8 cellular contexts compared by ENCODE assay signal in the genomic region with DNA sequence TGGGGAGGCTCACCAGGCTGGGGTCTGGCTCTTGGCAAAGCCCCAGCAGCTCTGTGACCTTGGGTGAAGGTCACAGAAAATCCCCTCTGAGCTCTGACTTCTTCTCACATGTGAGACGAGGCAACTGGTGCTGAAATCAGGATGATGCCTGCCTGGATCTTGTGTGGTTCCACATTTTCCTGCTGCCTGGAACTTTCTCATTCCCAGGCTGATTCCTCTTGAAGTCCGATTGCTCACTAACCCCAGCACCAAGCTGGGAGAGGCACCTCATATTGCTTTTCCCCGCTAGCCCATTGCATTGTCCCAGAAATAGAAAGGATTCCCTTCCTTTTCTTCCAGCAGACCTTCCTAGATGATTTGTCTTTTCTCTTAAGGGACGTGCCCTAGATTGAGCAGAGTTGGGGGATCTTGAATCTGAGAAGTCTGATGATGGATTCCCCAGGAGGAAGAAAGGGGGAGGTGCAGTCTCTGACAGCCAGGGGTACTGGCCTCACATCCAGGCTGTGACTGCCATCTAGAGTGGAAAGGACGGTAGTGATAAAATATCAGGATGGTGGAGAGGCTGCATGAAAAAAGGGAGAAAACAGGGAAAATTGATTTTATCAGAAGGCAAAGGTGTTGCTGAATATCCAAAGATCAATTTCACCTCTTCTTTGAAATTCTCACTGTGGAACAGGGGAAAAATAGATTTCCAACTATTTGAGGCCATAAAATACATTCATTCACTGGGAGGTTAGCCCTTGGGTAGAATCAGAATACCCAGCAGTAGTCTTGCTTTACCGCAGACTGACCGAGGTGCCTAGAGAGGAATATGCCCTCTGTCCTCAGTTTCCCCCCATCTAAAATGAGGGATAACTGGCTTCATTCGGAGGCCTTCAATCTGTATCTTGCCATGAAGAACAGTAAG.
DNase-seq lines count a peak whose midpoint lies in the region; ATAC-seq and TF ChIP-seq lines count a peak whose summit lies in the region.

No MANE protein-coding gene starts in this region.

- 47% methylated on average over 8 of the region's 8 CpGs for WGBS in smooth muscle cell (ENCODE audit: low lambda C conversion rate)

- H3K79me2 ChIP-seq in smooth muscle cell (ENCODE audit: low read depth) = no peaks in the 10 kb centered on the region

- no peak overlapping the region for H3K9ac ChIP-seq in smooth muscle cell (ENCODE audit: low read depth)

- H4K20me1 ChIP-seq in smooth muscle cell (ENCODE audit: low read depth) = peaks cover 55% of the 10 kb centered on the region

- ATAC-seq in GM21528 (IDR thresholded peaks at IDR 0.05; ENCODE audit: low FRiP score, unreplicated experiment) = peak; percentile 86

- no peaks in the 10 kb centered on the region for H3K36me3 ChIP-seq in smooth muscle cell (ENCODE audit: low read depth)

- in situ Hi-C loops in T47D (cut with HindIII; ENCODE audit: low pct_unique_long_range_greater_than_20kb, low sequenced_read_pairs) = no loop called here

- H2AFZ ChIP-seq in smooth muscle cell (ENCODE audit: low read depth) = no peak overlapping the region

- DNase-seq in DMS53 (lab: John Stamatoyannopoulos, UW) (peak; percentile 73), DMS53 treated with DMSO at 0.1 percent for 48 hours (lab: John Stamatoyannopoulos, UW; ENCODE audit: unreplicated experiment) (no peak), Kasumi-1 (lab: John Stamatoyannopoulos, UW) (peak; percentile 87 to 89), SK-N-DZ (ENCODE audit: low spot score) (peak; percentile 76), T47D (ENCODE audit: low read depth in 1 of 2, low spot score in 1 of 2) (peak; percentile 71 to 72), iPS-NIHi11 (ENCODE audit: low spot score) (peak; percentile 85), smooth muscle cell (lab: John Stamatoyannopoulos, UW; ENCODE audit: unreplicated experiment) (no peak)

- peak; percentile 84 for TF ChIP-seq CTCF in smooth muscle cell (IDR thresholded peaks at IDR 0.05; ENCODE audit: borderline replicate concordance, insufficient read depth, poor library complexity, severe bottlenecking)

- no peak overlapping the region for H3K4me3 ChIP-seq in smooth muscle cell

- no peaks in the 10 kb centered on the region for H3K27me3 ChIP-seq in smooth muscle cell (ENCODE audit: low read depth)

- no peaks in the 10 kb centered on the region for H3K4me1 ChIP-seq in smooth muscle cell (ENCODE audit: low read depth)

- no peak overlapping the region for H3K4me2 ChIP-seq in smooth muscle cell

- no peaks in the 10 kb centered on the region for H3K9me3 ChIP-seq in smooth muscle cell (replicated peaks; ENCODE audit: low read depth)

- H3F3A ChIP-seq in smooth muscle cell (ENCODE audit: low read depth) = no peaks in the 10 kb centered on the region

- H3K27ac ChIP-seq in smooth muscle cell (ENCODE audit: low read depth) = peak overlapping the region; percentile 47

Comparison
In these comparisons a context has a peak if more than half of its experiments do, and no peak if none do; other contexts are left out.
1. DNase-seq: peak in DMS53 (single experiment), Kasumi-1 (2 of 2), SK-N-DZ (single experiment), T47D (2 of 2) and iPS-NIHi11 (single experiment); none in DMS53 treated with DMSO at 0.1 percent for 48 hours (single experiment) and smooth muscle cell (single experiment).